ENCODE assay signal across 29 cellular contexts in the genomic region with DNA sequence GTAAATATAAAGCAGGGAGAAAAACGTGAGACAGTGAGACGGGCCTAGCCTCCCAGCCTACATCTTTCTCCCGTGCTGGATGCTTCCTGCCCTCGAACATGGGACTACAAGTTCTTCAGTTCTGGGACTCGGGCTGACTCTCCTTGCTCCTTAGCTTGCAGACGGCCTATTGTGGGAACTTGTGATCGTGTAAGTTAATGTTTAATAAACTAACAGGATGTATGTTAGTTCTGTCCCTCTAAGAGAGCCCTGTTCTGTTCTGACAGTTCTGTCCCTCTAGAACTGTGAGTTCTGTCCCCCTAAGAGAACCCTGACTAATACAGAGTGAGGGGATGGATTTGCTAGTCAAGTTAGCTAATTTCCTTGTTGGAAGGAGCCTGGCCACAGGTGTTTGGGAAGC.
"Had no signal": no experiment of that assay in that cellular context is flagged by ENCODE, and none has a peak within 500 bp of the region (broad histone marks: within the 10 kb centered on the region; RNA-seq: fewer than 3 reads in every experiment).

No MANE protein-coding gene starts in this region.

- H3K27me3 Mint-ChIP-seq: type B pancreatic cell had no signal

- ATAC-seq: left colon; left lung; lower lobe of right lung; naive thymus-derived CD8-positive, alpha-beta T cell; psoas muscle; sciatic nerve; stimulated activated naive B cell treated with anti-CD40 and anti-IgM and Interleukin-4, amounts not matched to agents 10 μg/mL and 1 μg/mL and 100 μg/mL, for 72 hours; stimulated activated naive CD8-positive, alpha-beta T cell treated with anti-CD3 and anti-CD28 coated beads, Interleukin-15, Interleukin-2, amounts not matched to agents 100 U/mL and 50 U/mL, for 24 hours had no signal

- FAIRE-seq: keratinocyte had no signal

- H3K27ac ChIP-seq: hepatocyte, left lung, lower lobe of right lung, neural progenitor cell, neutrophil, parathyroid adenoma, psoas muscle, right atrium auricular region, skin epidermis, stomach, testis, tibial nerve, uterus had no signal

- H3K27me3 ChIP-seq: hepatocyte, neural progenitor cell, right atrium auricular region, testis, tibial nerve, uterus had no signal

- H3K36me3 Mint-ChIP-seq: naive thymus-derived CD8-positive, alpha-beta T cell; neural progenitor cell; stimulated activated naive B cell treated with anti-CD40 and anti-IgM and Interleukin-4, amounts not matched to agents 10 μg/mL and 1 μg/mL and 100 μg/mL, for 72 hours; type B pancreatic cell had no signal

- H3K4me3 Mint-ChIP-seq: naive thymus-derived CD8-positive, alpha-beta T cell; nephron progenitor cell; stimulated activated naive B cell treated with anti-CD40 and anti-IgM and Interleukin-4, amounts not matched to agents 10 μg/mL and 1 μg/mL and 100 μg/mL, for 72 hours; type B pancreatic cell had no signal

- H3K4me3 ChIP-seq: hepatocyte, left lung, lower lobe of right lung, neural progenitor cell, psoas muscle, right atrium auricular region, skin epidermis, stomach, testis, tibial nerve, uterus had no signal

- H3K27ac Mint-ChIP-seq: naive thymus-derived CD8-positive, alpha-beta T cell; nephron progenitor cell; neural progenitor cell; stimulated activated naive B cell treated with anti-CD40 and anti-IgM and Interleukin-4, amounts not matched to agents 10 μg/mL and 1 μg/mL and 100 μg/mL, for 72 hours; type B pancreatic cell had no signal

- H3K4me2 ChIP-seq: hepatocyte, neural progenitor cell had no signal

- DNase-seq: kidney glomerular epithelial cell; left colon; left lung; lower lobe of right lung; mammary epithelial cell; mesenchymal stem cell; naive thymus-derived CD8-positive, alpha-beta T cell; nephron progenitor cell; occipital lobe; psoas muscle; stimulated activated CD4-positive, alpha-beta T cell treated with anti-CD3 and anti-CD28 coated beads, Interleukin-12 subunit alpha, Interleukin-12 subunit beta, amount 100 ng/mL, for 4 hours; stimulated activated CD4-positive, alpha-beta T cell treated with anti-CD3 and anti-CD28 coated beads, Interleukin-15, amount 100 ng/mL, for 24 hours; stimulated activated CD4-positive, alpha-beta T cell treated with anti-CD3 and anti-CD28 coated beads, Interleukin-2, amount 100 ng/mL, for 24 hours; stimulated activated CD4-positive, alpha-beta T cell treated with anti-CD3 and anti-CD28 coated beads, Interleukin-4, amount 100 ng/mL, for 1 hour; stimulated activated naive B cell treated with anti-CD40 and anti-IgM and Interleukin-4, amounts not matched to agents 10 μg/mL and 1 μg/mL and 100 μg/mL, for 72 hours; stimulated activated naive CD8-positive, alpha-beta T cell treated with anti-CD3 and anti-CD28 coated beads, Interleukin-15, Interleukin-2, amounts not matched to agents 100 U/mL and 50 U/mL, for 24 hours; stomach; testis; uterus had no signal

- H3K4me1 Mint-ChIP-seq: naive thymus-derived CD8-positive, alpha-beta T cell; nephron progenitor cell; stimulated activated naive B cell treated with anti-CD40 and anti-IgM and Interleukin-4, amounts not matched to agents 10 μg/mL and 1 μg/mL and 100 μg/mL, for 72 hours had no signal

- H3K9me3 ChIP-seq: left lung, lower lobe of right lung, neutrophil, psoas muscle, right atrium auricular region, stomach, testis, tibial nerve, uterus had no signal

- H3K36me3 ChIP-seq: left lung, lower lobe of right lung, neural progenitor cell, neutrophil, right atrium auricular region, stomach, tibial nerve, uterus had no signal

- H3K9me3 Mint-ChIP-seq: naive thymus-derived CD8-positive, alpha-beta T cell; nephron progenitor cell; neural progenitor cell; stimulated activated naive B cell treated with anti-CD40 and anti-IgM and Interleukin-4, amounts not matched to agents 10 μg/mL and 1 μg/mL and 100 μg/mL, for 72 hours; type B pancreatic cell had no signal

- H3K4me1 ChIP-seq: left lung, lower lobe of right lung, neural progenitor cell, parathyroid adenoma, psoas muscle, right atrium auricular region, testis, uterus had no signal
